ENCODE assay signal across 8 cellular contexts in genomic region chr10:59181668-59182067, GRCh38. TPM values are rescaled to one million over a fixed set of nuclear protein-coding genes. Genes with fewer than 3 reads are reported as not detected.
DNase-seq lines count a peak whose midpoint lies in the region; ATAC-seq and TF ChIP-seq lines count a peak whose summit lies in the region.

No MANE protein-coding gene starts in this region.

- peaks cover 10% of the 10 kb centered on the region for H3K4me1 ChIP-seq in endocrine pancreas (ENCODE audit: control insufficient read depth, insufficient read depth, low read length)

- H3K27ac Mint-ChIP-seq in T-cell = no peak overlapping the region

- no peak overlapping the region for H2AFZ ChIP-seq in neural cell (ENCODE audit: low read depth, low read length)

- H3K4me3 ChIP-seq in GM12864 (ENCODE audit: low read depth, low read length) (no peak overlapping the region), endocrine pancreas (ENCODE audit: control insufficient read depth, insufficient read depth, low read length) (peak overlapping the region; percentile 59), neural cell (ENCODE audit: low read length) (peak overlapping the region; percentile 2)

- H3K36me3 ChIP-seq in endocrine pancreas (ENCODE audit: control insufficient read depth, insufficient read depth, low read length) (no peaks in the 10 kb centered on the region), neural cell (ENCODE audit: insufficient read depth, low read length) (no peaks in the 10 kb centered on the region)

- TF ChIP-seq EP300 in neural cell (conservative IDR thresholded peaks at IDR 0.05; ENCODE audit: poor library complexity, severe bottlenecking) = no peak

- no peaks in the 10 kb centered on the region for H3K9me2 ChIP-seq in neural cell (ENCODE audit: insufficient read depth, low read length)

- POLR2A ChIA-PET in T-cell (lab: Charles Lee) = no interaction called here

- DNase-seq in GM12864 (ENCODE audit: low read depth) (peak; percentile 12), NCI-H748 treated with DMSO at 0.1 percent for 48 hours (lab: John Stamatoyannopoulos, UW) (peak; percentile 43), T-cell (no peak)

- H3F3A ChIP-seq in neural cell (ENCODE audit: insufficient read depth, low read length, poor library complexity, severe bottlenecking) = no peaks in the 10 kb centered on the region

- H3K27me3 ChIP-seq in endocrine pancreas (ENCODE audit: control insufficient read depth, insufficient read depth, low read length) (no peaks in the 10 kb centered on the region), neural cell (ENCODE audit: insufficient read depth, low read depth, low read length) (no peaks in the 10 kb centered on the region)

- ATAC-seq in HG03039 (IDR thresholded peaks at IDR 0.05; ENCODE audit: unreplicated experiment) (peak; percentile 54), T-cell (replicated peaks in 1 of 4) (no peak), GM21526 (IDR thresholded peaks at IDR 0.05; ENCODE audit: low FRiP score, unreplicated experiment) (no peak)
- ATAC-seq in activated CD4-positive, CD25-positive, alpha-beta regulatory T cell treated with anti-CD3 and anti-CD28 coated beads, Interleukin-2, amount 50 U/mL, for 24 hours = no peak

- H3K27ac ChIP-seq in neural cell (ENCODE audit: low read length) = no peak overlapping the region

- peaks cover 76% of the 10 kb centered on the region for H3K79me2 ChIP-seq in neural cell (replicated peaks; ENCODE audit: insufficient read depth, low read length)

- peak; percentile 76 for TF ChIP-seq RAD21 in neural cell (conservative IDR thresholded peaks at IDR 0.05)

- no peak overlapping the region for H3K4me3 Mint-ChIP-seq in T-cell

- H3K9me3 ChIP-seq in endocrine pancreas (ENCODE audit: control insufficient read depth, low read length) (no peaks in the 10 kb centered on the region), neural cell (ENCODE audit: low read length) (no peaks in the 10 kb centered on the region)

- H3K4me2 ChIP-seq in neural cell (ENCODE audit: low read length) = peak overlapping the region; percentile 40

- CTCF ChIA-PET in T-cell (lab: Charles Lee) = no interaction called here

- H4K20me1 ChIP-seq in neural cell (ENCODE audit: insufficient read depth) = peaks cover 6% of the 10 kb centered on the region

- H3K36me3 Mint-ChIP-seq in T-cell = no peaks in the 10 kb centered on the region

- H3K27me3 Mint-ChIP-seq in T-cell = peaks cover 5 to 8% of the 10 kb centered on the region in 2 donors

- H3K4me1 Mint-ChIP-seq in T-cell = peaks cover 0 to 2% (median 2%) of the 10 kb centered on the region in 3 donors

- TF ChIP-seq CTCF in GM12864 (IDR thresholded peaks at IDR 0.05; ENCODE audit: low read depth, low read length, missing control alignments) (peak; percentile 40), neural cell (IDR thresholded peaks at IDR 0.05; ENCODE audit: poor library complexity, severe bottlenecking) (peak; percentile 73)

- H3K9me3 Mint-ChIP-seq in T-cell = peaks cover 0 to 3% (median 2%) of the 10 kb centered on the region in 3 donors

- H3K9ac ChIP-seq in endocrine pancreas (ENCODE audit: control insufficient read depth, insufficient read depth, low read length) = no peak overlapping the region
- H3K9ac ChIP-seq in neural cell (ENCODE audit: low read length) = no peak overlapping the region

TF ChIP-seq in neural cell, 6 proteins besides CTCF, POLR2A, EP300 and RAD21:
- no peak for TF ChIP-seq TAF1 (IDR thresholded peaks at IDR 0.05; ENCODE audit: low read depth)
- no peak for TF ChIP-seq POLR2AphosphoS5 (IDR thresholded peaks at IDR 0.05)
- no peak for TF ChIP-seq MXI1 (conservative IDR thresholded peaks at IDR 0.05; ENCODE audit: poor library complexity, severe bottlenecking)
- TF ChIP-seq SMC3 (conservative IDR thresholded peaks at IDR 0.05; ENCODE audit: poor library complexity) = peak; percentile 77
- no peak for TF ChIP-seq REST (IDR thresholded peaks at IDR 0.05; ENCODE audit: borderline replicate concordance)
- no peak for TF ChIP-seq EZH2 (IDR thresholded peaks at IDR 0.05; ENCODE audit: borderline replicate concordance, insufficient read depth, low read length, poor library complexity, severe bottlenecking)

RNA-seq across cellular contexts. Expression of gene PHYHIPL, which starts 5.2 kb away (rescaled TPM):
- polyA plus RNA-seq in neural cell = 33.9 and 49.5 TPM in 2 replicates
- 40.7 and 53.9 TPM in 2 replicates for polyA minus RNA-seq in neural cell
- total RNA-seq in T-cell = not detected

Comparison
In these comparisons a context has a peak if more than half of its experiments do, and no peak if none do; other contexts are left out.
1. DNase-seq: peak in GM12864 (single experiment) and NCI-H748 treated with DMSO at 0.1 percent for 48 hours (single experiment); none in T-cell (0 of 34).